Comparison of ENCODE assay signal across 11 cellular contexts in the genomic region with DNA sequence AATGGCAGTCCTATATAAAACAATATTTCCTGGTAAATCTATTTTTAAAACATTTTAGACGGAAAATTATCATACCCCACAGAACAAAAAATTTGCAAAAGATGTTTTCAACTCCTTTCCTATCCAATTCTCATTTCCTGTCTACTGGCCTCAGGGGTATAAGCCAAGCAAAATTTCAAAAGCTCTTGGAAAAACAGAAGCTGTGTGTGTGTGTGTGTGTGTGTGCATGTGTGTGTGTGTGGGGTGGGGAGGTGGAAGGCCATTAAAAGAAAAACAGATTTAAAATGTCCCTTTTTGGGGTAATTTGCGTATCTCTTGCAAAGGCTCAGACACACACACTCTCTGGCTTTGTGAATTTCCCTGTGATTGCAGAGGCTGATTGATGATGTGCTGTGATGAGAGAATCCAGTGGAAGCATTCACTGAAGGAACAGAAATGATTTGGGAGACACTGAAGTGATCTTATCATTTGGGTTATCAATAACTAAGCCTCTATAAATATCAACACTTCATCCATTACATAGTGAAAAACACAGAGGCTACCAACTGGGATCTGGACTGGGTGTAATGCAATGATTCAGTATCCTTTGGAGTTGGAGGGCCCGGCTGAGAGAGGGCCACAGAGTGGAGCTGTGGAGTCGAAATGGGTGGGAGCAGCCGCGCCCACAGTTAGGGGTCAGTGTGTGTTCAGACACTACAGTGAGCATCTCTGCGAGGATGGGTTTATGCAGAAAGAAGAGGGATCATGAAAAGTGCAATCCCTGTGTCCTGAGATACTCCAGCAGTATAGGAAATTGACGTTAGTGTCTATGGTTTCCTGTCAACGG.
DNase-seq lines count a peak whose midpoint lies in the region; ATAC-seq and TF ChIP-seq lines count a peak whose summit lies in the region.
"Had no signal": no experiment of that assay in that cellular context is flagged by ENCODE, and none has a peak within 500 bp of the region (broad histone marks: within the 10 kb centered on the region; RNA-seq: fewer than 3 reads in every experiment).

No MANE protein-coding gene starts in this region.

- H3K27me3 Mint-ChIP-seq in stimulated activated memory B cell treated with anti-CD40 and anti-IgM and Interleukin-4, amounts not matched to agents 10 μg/mL and 1 μg/mL and 100 μg/mL, for 72 hours = peaks cover 24% of the 10 kb centered on the region

- DNase-seq in AG09319 (ENCODE audit: extremely low read depth, low read depth) (no peak), HuH-7 (ENCODE audit: low spot score) (peak; percentile 27), cardiac fibroblast (ENCODE audit: low read depth in 2 of 2) (peak; percentile 20 to 54), left kidney (ENCODE audit: low read depth, low spot score) (peak; percentile 35), NCI-H345 treated with DMSO at 0.1 percent for 48 hours (lab: John Stamatoyannopoulos, UW; ENCODE audit: unreplicated experiment) (no peak), HUDEP-2 (lab: John Stamatoyannopoulos, UW; ENCODE audit: unreplicated experiment in 76 of 76) (no peak), RPMI8226 (no peak)
- DNase-seq: activated naive CD4-positive, alpha-beta T cell treated with anti-CD3 and anti-CD28 coated beads for 36 hours; COR-L47; NCI-H2081 had no signal

- H3K4me3 ChIP-seq in cardiac fibroblast (replicated peaks in 1 of 2; ENCODE audit: low read depth in 2 of 2, low read length in 2 of 2) = no peak overlapping the region

- ATAC-seq in stimulated activated memory B cell treated with anti-CD40 and anti-IgM and Interleukin-4, amounts not matched to agents 10 μg/mL and 1 μg/mL and 100 μg/mL, for 72 hours = no peak

- no peak overlapping the region for H3K4me3 Mint-ChIP-seq in stimulated activated memory B cell treated with anti-CD40 and anti-IgM and Interleukin-4, amounts not matched to agents 10 μg/mL and 1 μg/mL and 100 μg/mL, for 72 hours
- H3K4me3 Mint-ChIP-seq: activated naive CD4-positive, alpha-beta T cell treated with anti-CD3 and anti-CD28 coated beads for 36 hours had no signal

- H3K9me3 Mint-ChIP-seq in stimulated activated memory B cell treated with anti-CD40 and anti-IgM and Interleukin-4, amounts not matched to agents 10 μg/mL and 1 μg/mL and 100 μg/mL, for 72 hours = no peaks in the 10 kb centered on the region
- H3K9me3 Mint-ChIP-seq: activated naive CD4-positive, alpha-beta T cell treated with anti-CD3 and anti-CD28 coated beads for 36 hours had no signal

- no peak overlapping the region for H3K27ac Mint-ChIP-seq in stimulated activated memory B cell treated with anti-CD40 and anti-IgM and Interleukin-4, amounts not matched to agents 10 μg/mL and 1 μg/mL and 100 μg/mL, for 72 hours
- H3K27ac Mint-ChIP-seq: activated naive CD4-positive, alpha-beta T cell treated with anti-CD3 and anti-CD28 coated beads for 36 hours had no signal

- peak; percentile 33 for TF ChIP-seq CTCF in AG09319 (IDR thresholded peaks at IDR 0.05; ENCODE audit: low read depth, low read length)
- TF ChIP-seq CTCF in cardiac fibroblast (IDR thresholded peaks at IDR 0.05; ENCODE audit: low read depth, low read length) = peak; percentile 36

- no peaks in the 10 kb centered on the region for H3K36me3 Mint-ChIP-seq in stimulated activated memory B cell treated with anti-CD40 and anti-IgM and Interleukin-4, amounts not matched to agents 10 μg/mL and 1 μg/mL and 100 μg/mL, for 72 hours

- H3K4me1 Mint-ChIP-seq in stimulated activated memory B cell treated with anti-CD40 and anti-IgM and Interleukin-4, amounts not matched to agents 10 μg/mL and 1 μg/mL and 100 μg/mL, for 72 hours = no peaks in the 10 kb centered on the region

Comparison
In these comparisons a context has a peak if more than half of its experiments do, and no peak if none do; other contexts are left out.
1. DNase-seq: peak in HuH-7 (single experiment), cardiac fibroblast (2 of 2) and left kidney (single experiment); none in AG09319 (single experiment), NCI-H345 treated with DMSO at 0.1 percent for 48 hours (single experiment), HUDEP-2 (0 of 76) and RPMI8226 (single experiment).